In genomic region chr17:77189148-77189547, GRCh38 we compare ENCODE assay signal across 13 cellular contexts. TPM values are rescaled to one million over a fixed set of nuclear protein-coding genes. Genes with fewer than 3 reads are reported as not detected.
A peak's percentile ranks its signal among the peaks of the same experiment; 100 is the strongest.
DNase-seq lines count a peak whose midpoint lies in the region; ATAC-seq and TF ChIP-seq lines count a peak whose summit lies in the region.
"Had no signal": no experiment of that assay in that cellular context is flagged by ENCODE, and none has a peak within 500 bp of the region (broad histone marks: within the 10 kb centered on the region; RNA-seq: fewer than 3 reads in every experiment).

No MANE protein-coding gene starts in this region.

- peaks cover 38% of the 10 kb centered on the region for H3K36me3 ChIP-seq in upper lobe of right lung
- H3K36me3 ChIP-seq in effector memory CD4-positive, alpha-beta T cell (ENCODE audit: control insufficient read depth, insufficient read depth, low read length): peaks cover 18% of the 10 kb centered on the region

- no peak overlapping the region for H3K4me3 Mint-ChIP-seq in CD14-positive monocyte
- H3K4me3 Mint-ChIP-seq in activated naive CD8-positive, alpha-beta T cell: peak overlapping the region; percentile 27

- H3K27me3 ChIP-seq in upper lobe of right lung: no peaks in the 10 kb centered on the region
- H3K27me3 ChIP-seq in effector memory CD4-positive, alpha-beta T cell (replicated peaks; ENCODE audit: control insufficient read depth, insufficient read depth, low read length, poor library complexity, severe bottlenecking): no peaks in the 10 kb centered on the region
- H3K27me3 ChIP-seq: right atrium auricular region, SJSA1, stomach had no signal

- DNase-seq in CD14-positive monocyte (ENCODE audit: low spot score): no peak
- no peak for DNase-seq in upper lobe of right lung
- no peak for DNase-seq in effector memory CD4-positive, alpha-beta T cell
- no peak for DNase-seq in OCI-M2 (lab: John Stamatoyannopoulos, UW; ENCODE audit: unreplicated experiment)
- no peak for DNase-seq in RKO (ENCODE audit: low spot score)
- DNase-seq: kidney, NCI-H146, stomach had no signal

- no peaks in the 10 kb centered on the region for H3K9me3 ChIP-seq in upper lobe of right lung
- no peaks in the 10 kb centered on the region for H3K9me3 ChIP-seq in effector memory CD4-positive, alpha-beta T cell (ENCODE audit: control insufficient read depth, low read length)
- H3K9me3 ChIP-seq: right atrium auricular region, SJSA1, stomach had no signal

- H3K4me1 ChIP-seq in upper lobe of right lung: peaks cover 34% of the 10 kb centered on the region
- H3K4me1 ChIP-seq in effector memory CD4-positive, alpha-beta T cell (ENCODE audit: control insufficient read depth, insufficient read depth, low read length, poor library complexity, severe bottlenecking): peaks cover 5% of the 10 kb centered on the region

- intact Hi-C loops in CD14-positive monocyte (cut with micrococcal nuclease): no loop called here
- intact Hi-C loops in upper lobe of right lung (cut with DNase I): no loop called here

- peaks cover 46 to 51% of the 10 kb centered on the region in 2 donors for H3K36me3 Mint-ChIP-seq in CD14-positive monocyte
- H3K36me3 Mint-ChIP-seq in activated naive CD8-positive, alpha-beta T cell: peaks cover 21% of the 10 kb centered on the region

- H3K4me3 ChIP-seq in upper lobe of right lung: no peak overlapping the region
- H3K4me3 ChIP-seq in effector memory CD4-positive, alpha-beta T cell (ENCODE audit: insufficient read depth, low read depth, low read length, poor library complexity, severe bottlenecking): no peak overlapping the region
- H3K4me3 ChIP-seq: right atrium auricular region, SJSA1, stomach had no signal

- H3K27ac Mint-ChIP-seq in CD14-positive monocyte: peak overlapping the region in 5 of 7 donors; percentile 20 to 66 (median 29)
- peak overlapping the region; percentile 83 for H3K27ac Mint-ChIP-seq in activated naive CD8-positive, alpha-beta T cell

- ATAC-seq in GM18868 (IDR thresholded peaks at IDR 0.05; ENCODE audit: unreplicated experiment) (peak; percentile 59), HG03432 (IDR thresholded peaks at IDR 0.05; ENCODE audit: unreplicated experiment) (peak; percentile 60), upper lobe of right lung (no peak)

- TF ChIP-seq CTCF in CD14-positive monocyte (IDR thresholded peaks at IDR 0.05) (no peak), upper lobe of right lung (IDR thresholded peaks at IDR 0.05) (no peak)

- H3K27me3 Mint-ChIP-seq in CD14-positive monocyte (ENCODE audit: low read depth in 3 of 3): peaks cover 0 to 2% (median 0%) of the 10 kb centered on the region in 3 donors
- no peaks in the 10 kb centered on the region for H3K27me3 Mint-ChIP-seq in activated naive CD8-positive, alpha-beta T cell

- peaks cover 18% of the 10 kb centered on the region for H3K4me1 Mint-ChIP-seq in CD14-positive monocyte
- peaks cover 28% of the 10 kb centered on the region for H3K4me1 Mint-ChIP-seq in activated naive CD8-positive, alpha-beta T cell (ENCODE audit: low read depth)

- H3K9me3 Mint-ChIP-seq in CD14-positive monocyte: peaks cover 0 to 1% (median 0%) of the 10 kb centered on the region in 7 donors
- H3K9me3 Mint-ChIP-seq in activated naive CD8-positive, alpha-beta T cell (ENCODE audit: low read depth): no peaks in the 10 kb centered on the region

- no peak overlapping the region for H3K27ac ChIP-seq in upper lobe of right lung
- no peak overlapping the region for H3K27ac ChIP-seq in effector memory CD4-positive, alpha-beta T cell (ENCODE audit: insufficient read depth, low read length, poor library complexity, severe bottlenecking)
- H3K27ac ChIP-seq: right atrium auricular region, SJSA1 had no signal

RNA-seq across cellular contexts. Expression of gene SEC14L1, which starts 48.4 kb away (rescaled TPM):
- 10 to 100 TPM; 34.1 to 43.2 TPM for polyA plus RNA-seq in CD14-positive monocyte
- 144 TPM for total RNA-seq in upper lobe of right lung
